In the genomic region with DNA sequence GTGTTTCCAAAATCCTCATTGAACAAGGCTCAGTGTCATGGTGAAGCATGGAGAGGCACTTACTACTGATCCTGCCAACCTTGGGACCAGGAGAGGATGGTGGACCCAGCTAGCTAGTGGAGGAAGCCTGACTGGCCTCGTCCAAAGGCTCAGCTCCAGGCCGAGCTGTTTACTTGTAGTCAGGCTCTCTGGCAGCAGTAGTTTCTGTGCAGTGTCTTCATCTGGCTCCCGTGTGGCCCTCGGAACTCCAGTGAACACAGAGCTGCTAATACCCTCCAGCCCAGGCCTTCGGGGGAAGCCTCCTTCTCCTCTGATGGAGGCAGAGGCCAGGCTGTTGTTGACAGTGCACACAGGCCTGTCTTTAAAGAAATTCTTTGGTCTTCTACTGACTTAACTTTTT, we compare ENCODE assay signal across 40 cellular contexts. TPM values are rescaled to one million over a fixed set of nuclear protein-coding genes. Genes with fewer than 3 reads are reported as not detected.
"Had no signal": no experiment of that assay in that cellular context is flagged by ENCODE, and none has a peak within 500 bp of the region (broad histone marks: within the 10 kb centered on the region; RNA-seq: fewer than 3 reads in every experiment).

No MANE protein-coding gene starts in this region.

- H3K36me3 ChIP-seq: adrenal gland, ascending aorta, cardiac muscle cell, colonic mucosa, heart right ventricle, left lung, neutrophil, sigmoid colon, transverse colon, WERI-Rb-1 had no signal

- H3K36me3 Mint-ChIP-seq: activated CD4-positive, alpha-beta memory T cell treated with anti-CD3 and anti-CD28 coated beads for 36 hours; brain; natural killer cell treated with Interleukin-12 subunit alpha and Interleukin-12 subunit beta and Interleukin-15 and Interleukin-18, amount 100 ng/mL, for 72 hours; stimulated activated effector memory CD8-positive, alpha-beta T cell treated with anti-CD3 and anti-CD28 coated beads, Interleukin-12 subunit alpha, Interleukin-12 subunit beta, amount 100 ng/mL, for 72 hours had no signal

- H3K4me3 Mint-ChIP-seq: activated CD4-positive, alpha-beta memory T cell treated with anti-CD3 and anti-CD28 coated beads for 36 hours; activated CD4-positive, alpha-beta T cell treated with anti-CD3 and anti-CD28 coated beads, Interleukin-2, amount 10 ng/mL, durations not matched to agents 24 days and 14 days; activated naive CD4-positive, alpha-beta T cell treated with anti-CD3 and anti-CD28 coated beads for 36 hours; activated naive CD8-positive, alpha-beta T cell treated with anti-CD3 and anti-CD28 coated beads for 36 hours; activated T-helper 1 cell treated with anti-CD3 and anti-CD28 coated beads, Interleukin-12 subunit alpha, Interleukin-12 subunit beta, Interleukin-2, Interleukin-4 antibody, amounts not matched to agents 30 ng/mL and 10 ng/mL and 1 ng/mL, durations not matched to agents 14 hours and 24 hours and 36 hours; brain; effector memory CD8-positive, alpha-beta T cell; natural killer cell treated with Interleukin-12 subunit alpha and Interleukin-12 subunit beta and Interleukin-15 and Interleukin-18, amount 100 ng/mL, for 72 hours; stimulated activated effector memory CD8-positive, alpha-beta T cell treated with anti-CD3 and anti-CD28 coated beads, Interleukin-12 subunit alpha, Interleukin-12 subunit beta, amount 100 ng/mL, for 72 hours; stimulated activated naive CD8-positive, alpha-beta T cell treated with anti-CD3 and anti-CD28 coated beads, Interleukin-15, amount 100 ng/mL, for 72 hours; T-helper 17 cell had no signal

- FAIRE-seq: endothelial cell of umbilical vein, small intestine, urothelium cell line had no signal

- DNase-seq: activated CD4-positive, alpha-beta memory T cell treated with anti-CD3 and anti-CD28 coated beads for 36 hours; activated CD4-positive, alpha-beta T cell treated with anti-CD3 and anti-CD28 coated beads, Interleukin-2, amount 10 ng/mL, durations not matched to agents 24 days and 14 days; activated CD4-positive, CD25-positive, alpha-beta regulatory T cell treated with anti-CD3 and anti-CD28 coated beads, Interleukin-2, amount 50 U/mL, for 72 hours; activated CD8-positive, alpha-beta memory T cell treated with anti-CD3 and anti-CD28 coated beads, Interleukin-2, amount 50 U/mL, for 4 hours; activated effector memory CD4-positive, alpha-beta T cell treated with anti-CD3 and anti-CD28 coated beads, Interleukin-2, amount 50 U/mL, for 16 hours; activated naive CD4-positive, alpha-beta T cell treated with anti-CD3 and anti-CD28 coated beads for 36 hours; activated naive CD8-positive, alpha-beta T cell treated with anti-CD3 and anti-CD28 coated beads for 36 hours; activated T-cell treated with anti-CD3 and anti-CD28 coated beads, Interleukin-2, amount 50 U/mL, for 1 hour; adrenal gland; cerebellar nuclear complex; colonic mucosa; effector memory CD8-positive, alpha-beta T cell; foreskin fibroblast; heart right ventricle; kidney glomerular epithelial cell; left lung; mucosa of descending colon; sigmoid colon; small intestine; stimulated activated CD4-positive, alpha-beta T cell treated with anti-CD3 and anti-CD28 coated beads, Interleukin-4, amount 100 ng/mL, for 24 hours; stimulated activated naive CD8-positive, alpha-beta T cell treated with anti-CD3 and anti-CD28 coated beads, Interleukin-15, amount 100 ng/mL, for 72 hours; SW 1271; T-helper 17 cell; T1000; transverse colon; WERI-Rb-1 had no signal

- H3K9me3 Mint-ChIP-seq: activated CD4-positive, alpha-beta memory T cell treated with anti-CD3 and anti-CD28 coated beads for 36 hours; activated CD4-positive, alpha-beta T cell treated with anti-CD3 and anti-CD28 coated beads, Interleukin-2, amount 10 ng/mL, durations not matched to agents 24 days and 14 days; activated naive CD4-positive, alpha-beta T cell treated with anti-CD3 and anti-CD28 coated beads for 36 hours; activated naive CD8-positive, alpha-beta T cell treated with anti-CD3 and anti-CD28 coated beads for 36 hours; activated T-helper 1 cell treated with anti-CD3 and anti-CD28 coated beads, Interleukin-12 subunit alpha, Interleukin-12 subunit beta, Interleukin-2, Interleukin-4 antibody, amounts not matched to agents 30 ng/mL and 10 ng/mL and 1 ng/mL, durations not matched to agents 14 hours and 24 hours and 36 hours; brain; effector memory CD8-positive, alpha-beta T cell; natural killer cell treated with Interleukin-12 subunit alpha and Interleukin-12 subunit beta and Interleukin-15 and Interleukin-18, amount 100 ng/mL, for 72 hours; stimulated activated effector memory CD8-positive, alpha-beta T cell treated with anti-CD3 and anti-CD28 coated beads, Interleukin-12 subunit alpha, Interleukin-12 subunit beta, amount 100 ng/mL, for 72 hours; stimulated activated naive CD8-positive, alpha-beta T cell treated with anti-CD3 and anti-CD28 coated beads, Interleukin-15, amount 100 ng/mL, for 72 hours had no signal

- H3K27ac ChIP-seq: adrenal gland, ascending aorta, cardiac muscle cell, colonic mucosa, heart right ventricle, left lung, neutrophil, sigmoid colon, transverse colon, WERI-Rb-1 had no signal

- H3K4me1 Mint-ChIP-seq: brain had no signal

- H3K4me3 ChIP-seq: adrenal gland, ascending aorta, cardiac muscle cell, colonic mucosa, heart right ventricle, left lung, lung, mucosa of descending colon, sigmoid colon, transverse colon had no signal

- H3K9me3 ChIP-seq: adrenal gland, ascending aorta, colonic mucosa, heart right ventricle, left lung, mucosa of descending colon, neutrophil, sigmoid colon, transverse colon had no signal

- H3K27me3 Mint-ChIP-seq: activated CD4-positive, alpha-beta memory T cell treated with anti-CD3 and anti-CD28 coated beads for 36 hours; activated naive CD8-positive, alpha-beta T cell treated with anti-CD3 and anti-CD28 coated beads for 36 hours; effector memory CD8-positive, alpha-beta T cell; T-helper 17 cell had no signal

- ATAC-seq: effector memory CD8-positive, alpha-beta T cell; heart right ventricle; mucosa of descending colon; natural killer cell treated with Interleukin-12 subunit alpha and Interleukin-12 subunit beta and Interleukin-15 and Interleukin-18, amount 100 ng/mL, for 72 hours; stimulated activated effector memory CD8-positive, alpha-beta T cell treated with anti-CD3 and anti-CD28 coated beads, Interleukin-12 subunit alpha, Interleukin-12 subunit beta, amount 100 ng/mL, for 72 hours; stimulated activated naive CD8-positive, alpha-beta T cell treated with anti-CD3 and anti-CD28 coated beads, Interleukin-15, amount 100 ng/mL, for 72 hours; T-helper 17 cell had no signal

- H3K27me3 ChIP-seq: adrenal gland, ascending aorta, cardiac muscle cell, colonic mucosa, heart right ventricle, sigmoid colon, transverse colon had no signal

- H3K4me1 ChIP-seq: adrenal gland, ascending aorta, colonic mucosa, left lung, sigmoid colon had no signal

- H3K27ac Mint-ChIP-seq: activated CD4-positive, alpha-beta memory T cell treated with anti-CD3 and anti-CD28 coated beads for 36 hours; activated CD4-positive, alpha-beta T cell treated with anti-CD3 and anti-CD28 coated beads, Interleukin-2, amount 10 ng/mL, durations not matched to agents 24 days and 14 days; activated naive CD4-positive, alpha-beta T cell treated with anti-CD3 and anti-CD28 coated beads for 36 hours; activated naive CD8-positive, alpha-beta T cell treated with anti-CD3 and anti-CD28 coated beads for 36 hours; activated T-helper 1 cell treated with anti-CD3 and anti-CD28 coated beads, Interleukin-12 subunit alpha, Interleukin-12 subunit beta, Interleukin-2, Interleukin-4 antibody, amounts not matched to agents 30 ng/mL and 10 ng/mL and 1 ng/mL, durations not matched to agents 14 hours and 24 hours and 36 hours; brain; effector memory CD8-positive, alpha-beta T cell; natural killer cell treated with Interleukin-12 subunit alpha and Interleukin-12 subunit beta and Interleukin-15 and Interleukin-18, amount 100 ng/mL, for 72 hours; stimulated activated effector memory CD8-positive, alpha-beta T cell treated with anti-CD3 and anti-CD28 coated beads, Interleukin-12 subunit alpha, Interleukin-12 subunit beta, amount 100 ng/mL, for 72 hours; stimulated activated naive CD8-positive, alpha-beta T cell treated with anti-CD3 and anti-CD28 coated beads, Interleukin-15, amount 100 ng/mL, for 72 hours had no signal

RNA-seq across cellular contexts. Expression of a gene that starts 47.1 kb away (rescaled TPM):
- total RNA-seq: activated CD4-positive, alpha-beta memory T cell treated with anti-CD3 and anti-CD28 coated beads for 36 hours; activated CD4-positive, alpha-beta T cell treated with anti-CD3 and anti-CD28 coated beads, Interleukin-2, amount 10 ng/mL, durations not matched to agents 24 days and 14 days; activated CD8-positive, alpha-beta memory T cell treated with anti-CD3 and anti-CD28 coated beads for 36 hours; activated naive CD4-positive, alpha-beta T cell treated with anti-CD3 and anti-CD28 coated beads for 36 hours; activated naive CD8-positive, alpha-beta T cell treated with anti-CD3 and anti-CD28 coated beads for 36 hours; activated T-helper 1 cell treated with anti-CD3 and anti-CD28 coated beads, Interleukin-12 subunit alpha, Interleukin-12 subunit beta, Interleukin-2, Interleukin-4 antibody, amounts not matched to agents 30 ng/mL and 10 ng/mL and 1 ng/mL, durations not matched to agents 14 hours and 24 hours and 36 hours; endothelial cell of umbilical vein; glomerular endothelial cell; myocyte; natural killer cell treated with Interleukin-12 subunit alpha and Interleukin-12 subunit beta and Interleukin-15 and Interleukin-18, amount 100 ng/mL, for 72 hours; renal cortical epithelial cell; T-helper 17 cell had no signal
- polyA plus RNA-seq: endothelial cell of umbilical vein had no signal
